10 cellular contexts compared by ENCODE assay signal in genomic region chr4:88018471-88018870, GRCh38. TPM values are rescaled to one million over a fixed set of nuclear protein-coding genes. Genes with fewer than 3 reads are reported as not detected.
DNase-seq lines count a peak whose midpoint lies in the region; ATAC-seq and TF ChIP-seq lines count a peak whose summit lies in the region.
"Had no signal": no experiment of that assay in that cellular context is flagged by ENCODE, and none has a peak within 500 bp of the region (broad histone marks: within the 10 kb centered on the region; RNA-seq: fewer than 3 reads in every experiment).

No MANE protein-coding gene starts in this region.

- H3K9me3 ChIP-seq in hepatocyte (ENCODE audit: low read depth) (no peaks in the 10 kb centered on the region), stomach smooth muscle (ENCODE audit: control insufficient read depth in 2 of 2, low read length in 2 of 2) (no peaks in the 10 kb centered on the region)

- H3K79me2 ChIP-seq in hepatocyte, result peaks cover 64% of the 10 kb centered on the region

- peaks cover 42% of the 10 kb centered on the region for H3K4me1 Mint-ChIP-seq in brain

- H3K27me3 ChIP-seq in HL-60 (ENCODE audit: insufficient read depth, poor library complexity, severe bottlenecking), result no peaks in the 10 kb centered on the region
- no peaks in the 10 kb centered on the region for H3K27me3 ChIP-seq in hepatocyte
- H3K27me3 ChIP-seq in stomach smooth muscle (ENCODE audit: control insufficient read depth in 1 of 2, insufficient read depth in 2 of 2, low read length in 2 of 2), result no peaks in the 10 kb centered on the region

- no peaks in the 10 kb centered on the region for H3K9me3 Mint-ChIP-seq in brain

- H3K4me3 ChIP-seq in HL-60 (replicated peaks; ENCODE audit: insufficient read depth, low read length) (no peak overlapping the region), hepatocyte (no peak overlapping the region), stomach smooth muscle (ENCODE audit: low read length in 2 of 2) (peak overlapping the region; percentile 33 to 41)

- 90% methylated on average over 5 of the region's 5 CpGs for WGBS in hepatocyte (ENCODE audit: low lambda C conversion rate, missing lambda C conversion rate)

- no peaks in the 10 kb centered on the region for H3K9me2 ChIP-seq in hepatocyte (replicated peaks; ENCODE audit: insufficient read depth)

- DNase-seq in HL-60 (ENCODE audit: low read depth in 1 of 2, low spot score in 1 of 2) (peak; percentile 65 to 69), hepatocyte (ENCODE audit: low spot score) (no peak), epidermal melanocyte (ENCODE audit: insufficient read length, low spot score) (no peak), OCI-M1 (lab: John Stamatoyannopoulos, UW) (no peak)
- DNase-seq: activated CD4-positive, alpha-beta T cell treated with anti-CD3 and anti-CD28 coated beads, Interleukin-2, amount 50 U/mL, for 4 hours; NCI-H524 treated with DMSO at 0.1 percent for 48 hours had no signal

- ATAC-seq in HG03159 (IDR thresholded peaks at IDR 0.05; ENCODE audit: unreplicated experiment) (no peak), HG03108 (IDR thresholded peaks at IDR 0.05; ENCODE audit: unreplicated experiment) (no peak)

- TF ChIP-seq CTCF in HL-60 (IDR thresholded peaks at IDR 0.05; ENCODE audit: insufficient read depth, low read length), result no peak
- no peak for TF ChIP-seq CTCF in brain (conservative IDR thresholded peaks at IDR 0.05)
- TF ChIP-seq CTCF in hepatocyte (IDR thresholded peaks at IDR 0.05; ENCODE audit: poor library complexity), result no peak

- peak overlapping the region in 4 of 5 experiments; percentile 72 to 95 (median 81) for H3K27ac Mint-ChIP-seq in brain

- H3K36me3 ChIP-seq in hepatocyte (replicated peaks; ENCODE audit: insufficient read depth, low read depth) (no peaks in the 10 kb centered on the region), stomach smooth muscle (ENCODE audit: control insufficient read depth in 2 of 2, insufficient read depth in 2 of 2, low read length in 2 of 2) (peaks cover 0 to 4% of the 10 kb centered on the region in 2 donors)

- no peaks in the 10 kb centered on the region for H3K27me3 Mint-ChIP-seq in brain

- no peaks in the 10 kb centered on the region for H4K20me1 ChIP-seq in hepatocyte (ENCODE audit: insufficient read depth, poor library complexity, severe bottlenecking)

- H3K27ac ChIP-seq in HL-60 (replicated peaks) (peak overlapping the region; percentile 65), hepatocyte (peak overlapping the region; percentile 74), stomach smooth muscle (ENCODE audit: low read length) (peak overlapping the region; percentile 98)

- H2AFZ ChIP-seq in hepatocyte, result no peak overlapping the region

- H3K4me1 ChIP-seq in hepatocyte (ENCODE audit: insufficient read depth), result peaks cover 11% of the 10 kb centered on the region
- H3K4me1 ChIP-seq in stomach smooth muscle (ENCODE audit: control insufficient read depth, insufficient read depth, low read length), result peaks cover 68% of the 10 kb centered on the region

- no peak overlapping the region for H3K4me2 ChIP-seq in hepatocyte

- peaks cover 62% of the 10 kb centered on the region for H3K36me3 Mint-ChIP-seq in brain

- peak overlapping the region; percentile 49 to 77 for H3K9ac ChIP-seq in stomach smooth muscle (ENCODE audit: low read length in 2 of 2)

- peak overlapping the region in 4 of 5 experiments; percentile 20 to 75 (median 32) for H3K4me3 Mint-ChIP-seq in brain

RNA-seq across cellular contexts. Expression of gene PKD2, which starts 11.0 kb away (rescaled TPM):
- 3.0 TPM for polyA plus RNA-seq in brain (ENCODE audit: insufficient read depth, low read depth, low replicate concordance)
- total RNA-seq in hepatocyte, result 32.3 and 36.7 TPM in 2 replicates
- polyA plus RNA-seq in hepatocyte, result 17.8 and 19.3 TPM in 2 replicates

RNA-seq across cellular contexts. Expression of gene SPP1, which starts 43.0 kb away (rescaled TPM):
- polyA plus RNA-seq in brain (ENCODE audit: insufficient read depth, low read depth, low replicate concordance) (368 TPM), hepatocyte (244 and 466 TPM in 2 replicates)
- 175 and 225 TPM in 2 replicates for total RNA-seq in hepatocyte

Comparison
In these comparisons a context has a peak if more than half of its experiments do, and no peak if none do; other contexts are left out.
1. DNase-seq: peak in HL-60 (2 of 2); none in hepatocyte (single experiment), epidermal melanocyte (single experiment) and OCI-M1 (single experiment).
2. H3K4me3 ChIP-seq: peak in stomach smooth muscle (2 of 2); none in HL-60 (single experiment) and hepatocyte (single experiment).
3. Peak in every context shown above with its lines, with median percentiles within 50 percentile points of each other: H3K27ac ChIP-seq.